Comparison of ENCODE assay signal across 13 cellular contexts in the genomic region with DNA sequence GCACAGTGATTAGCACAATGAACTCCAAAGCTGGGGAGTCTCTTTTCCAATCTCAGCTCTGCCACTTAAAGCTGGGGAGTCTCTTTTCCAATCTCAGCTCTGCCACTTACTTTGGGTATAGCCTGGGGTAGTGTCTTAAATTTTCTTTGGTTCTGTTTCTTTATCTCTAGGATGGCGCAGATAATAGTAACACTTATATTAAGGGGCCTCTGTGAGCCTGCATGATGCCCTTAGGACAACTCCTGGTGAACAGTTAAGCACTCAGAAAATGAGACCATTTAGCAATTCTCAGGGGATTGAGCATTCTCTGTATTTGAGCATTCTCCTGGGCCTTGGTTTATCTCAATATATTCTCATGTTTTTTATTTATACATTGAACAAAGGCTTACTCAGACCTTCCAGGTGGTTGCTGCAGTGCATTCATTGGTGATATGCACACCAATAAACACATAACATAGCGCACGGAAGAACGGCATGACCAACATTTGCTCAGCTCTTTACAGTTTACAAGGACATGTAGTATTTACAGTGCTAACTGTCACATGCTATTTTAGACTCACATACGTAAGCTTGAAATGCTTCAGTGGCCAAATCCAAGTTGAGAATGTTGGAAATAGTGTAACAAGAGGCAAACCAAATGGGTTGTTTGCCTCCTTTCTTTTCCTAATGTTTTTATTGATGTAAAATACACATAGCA.
"Had no signal": no experiment of that assay in that cellular context is flagged by ENCODE, and none has a peak within 500 bp of the region (broad histone marks: within the 10 kb centered on the region; RNA-seq: fewer than 3 reads in every experiment).

No MANE protein-coding gene starts in this region.

- H3K4me1 ChIP-seq: ascending aorta, esophagus muscularis mucosa, right lobe of liver, tibial nerve had no signal

- H3K4me1 Mint-ChIP-seq: stimulated activated effector memory CD8-positive, alpha-beta T cell treated with anti-CD3 and anti-CD28 coated beads, Interleukin-12 subunit alpha, Interleukin-12 subunit beta, amount 100 ng/mL, for 72 hours had no signal

- H3K4me3 ChIP-seq: ascending aorta, dorsolateral prefrontal cortex, esophagus muscularis mucosa, right lobe of liver, tibial nerve had no signal

- H3K9me3 ChIP-seq: ascending aorta, esophagus muscularis mucosa, right lobe of liver, tibial nerve had no signal

- DNase-seq: activated CD4-positive, alpha-beta T cell treated with anti-CD3 and anti-CD28 coated beads for 4 hours; activated CD8-positive, alpha-beta memory T cell treated with anti-CD3 and anti-CD28 coated beads, Interleukin-2, amount 50 U/mL, for 48 hours; activated CD8-positive, alpha-beta T cell treated with anti-CD3 and anti-CD28 coated beads for 36 hours; dorsolateral prefrontal cortex; nucleus accumbens; right lobe of liver; T-helper 9 cell had no signal

- H3K27me3 ChIP-seq: ascending aorta, dorsolateral prefrontal cortex, esophagus muscularis mucosa, right lobe of liver, tibial nerve had no signal

- ATAC-seq: activated CD8-positive, alpha-beta T cell treated with anti-CD3 and anti-CD28 coated beads for 36 hours; left lobe of liver; natural killer cell treated with Interleukin-12 subunit alpha and Interleukin-12 subunit beta and Interleukin-15 and Interleukin-18, amount 100 ng/mL, for 72 hours; right lobe of liver; stimulated activated effector memory CD8-positive, alpha-beta T cell treated with anti-CD3 and anti-CD28 coated beads, Interleukin-12 subunit alpha, Interleukin-12 subunit beta, amount 100 ng/mL, for 72 hours had no signal

- H3K36me3 Mint-ChIP-seq: stimulated activated effector memory CD8-positive, alpha-beta T cell treated with anti-CD3 and anti-CD28 coated beads, Interleukin-12 subunit alpha, Interleukin-12 subunit beta, amount 100 ng/mL, for 72 hours had no signal

- H3K27me3 Mint-ChIP-seq: activated CD8-positive, alpha-beta T cell treated with anti-CD3 and anti-CD28 coated beads for 36 hours; natural killer cell treated with Interleukin-12 subunit alpha and Interleukin-12 subunit beta and Interleukin-15 and Interleukin-18, amount 100 ng/mL, for 72 hours had no signal

- H3K36me3 ChIP-seq: ascending aorta, esophagus muscularis mucosa, right lobe of liver, tibial nerve had no signal

- H3K4me3 Mint-ChIP-seq: activated CD8-positive, alpha-beta T cell treated with anti-CD3 and anti-CD28 coated beads for 36 hours; natural killer cell treated with Interleukin-12 subunit alpha and Interleukin-12 subunit beta and Interleukin-15 and Interleukin-18, amount 100 ng/mL, for 72 hours; stimulated activated effector memory CD8-positive, alpha-beta T cell treated with anti-CD3 and anti-CD28 coated beads, Interleukin-12 subunit alpha, Interleukin-12 subunit beta, amount 100 ng/mL, for 72 hours had no signal

- H3K27ac Mint-ChIP-seq: activated CD8-positive, alpha-beta T cell treated with anti-CD3 and anti-CD28 coated beads for 36 hours; natural killer cell treated with Interleukin-12 subunit alpha and Interleukin-12 subunit beta and Interleukin-15 and Interleukin-18, amount 100 ng/mL, for 72 hours; stimulated activated effector memory CD8-positive, alpha-beta T cell treated with anti-CD3 and anti-CD28 coated beads, Interleukin-12 subunit alpha, Interleukin-12 subunit beta, amount 100 ng/mL, for 72 hours had no signal

- H3K27ac ChIP-seq: ascending aorta, dorsolateral prefrontal cortex, esophagus muscularis mucosa, right lobe of liver, tibial nerve had no signal
